1 cellular context compared by ENCODE assay signal in genomic region chr4:30808266-30808665, GRCh38.
TF ChIP-seq lines count a peak whose summit lies in the region.

No MANE protein-coding gene starts in this region.

TF ChIP-seq in HCT116, 20 proteins besides CTCF, POLR2A, EP300 and RAD21 (continued from another document):
- TF ChIP-seq JUND (IDR thresholded peaks at IDR 0.05) (no peak), SP1 (IDR thresholded peaks at IDR 0.05; ENCODE audit: low read depth) (no peak), ZNF274 (IDR thresholded peaks at IDR 0.05; ENCODE audit: low read depth, low read length) (no peak), POLR2AphosphoS5 (IDR thresholded peaks at IDR 0.05; ENCODE audit: low read depth, low read length) (no peak)
